In genomic region chr1:226634156-226634588, GRCh38 we compare ENCODE assay signal across 1 cellular context.
TF ChIP-seq lines count a peak whose summit lies in the region.

No MANE protein-coding gene starts in this region.

TF ChIP-seq in GM23338, 12 proteins besides CTCF, POLR2A, EP300 and RAD21 (continued from another document):
- TF ChIP-seq, protein P1, sequence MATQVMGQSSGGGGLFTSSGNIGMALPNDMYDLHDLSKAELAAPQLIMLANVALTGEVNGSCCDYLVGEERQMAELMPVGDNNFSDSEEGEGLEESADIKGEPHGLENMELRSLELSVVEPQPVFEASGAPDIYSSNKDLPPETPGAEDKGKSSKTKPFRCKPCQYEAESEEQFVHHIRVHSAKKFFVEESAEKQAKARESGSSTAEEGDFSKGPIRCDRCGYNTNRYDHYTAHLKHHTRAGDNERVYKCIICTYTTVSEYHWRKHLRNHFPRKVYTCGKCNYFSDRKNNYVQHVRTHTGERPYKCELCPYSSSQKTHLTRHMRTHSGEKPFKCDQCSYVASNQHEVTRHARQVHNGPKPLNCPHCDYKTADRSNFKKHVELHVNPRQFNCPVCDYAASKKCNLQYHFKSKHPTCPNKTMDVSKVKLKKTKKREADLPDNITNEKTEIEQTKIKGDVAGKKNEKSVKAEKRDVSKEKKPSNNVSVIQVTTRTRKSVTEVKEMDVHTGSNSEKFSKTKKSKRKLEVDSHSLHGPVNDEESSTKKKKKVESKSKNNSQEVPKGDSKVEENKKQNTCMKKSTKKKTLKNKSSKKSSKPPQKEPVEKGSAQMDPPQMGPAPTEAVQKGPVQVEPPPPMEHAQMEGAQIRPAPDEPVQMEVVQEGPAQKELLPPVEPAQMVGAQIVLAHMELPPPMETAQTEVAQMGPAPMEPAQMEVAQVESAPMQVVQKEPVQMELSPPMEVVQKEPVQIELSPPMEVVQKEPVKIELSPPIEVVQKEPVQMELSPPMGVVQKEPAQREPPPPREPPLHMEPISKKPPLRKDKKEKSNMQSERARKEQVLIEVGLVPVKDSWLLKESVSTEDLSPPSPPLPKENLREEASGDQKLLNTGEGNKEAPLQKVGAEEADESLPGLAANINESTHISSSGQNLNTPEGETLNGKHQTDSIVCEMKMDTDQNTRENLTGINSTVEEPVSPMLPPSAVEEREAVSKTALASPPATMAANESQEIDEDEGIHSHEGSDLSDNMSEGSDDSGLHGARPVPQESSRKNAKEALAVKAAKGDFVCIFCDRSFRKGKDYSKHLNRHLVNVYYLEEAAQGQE (IDR thresholded peaks at IDR 0.05; ENCODE audit: unreplicated experiment): no peak
- TF ChIP-seq ZNF114 (CRISPR knock-in tag; IDR thresholded peaks at IDR 0.05): no peak
- TF ChIP-seq POLR2AphosphoS5 (IDR thresholded peaks at IDR 0.05; ENCODE audit: low read depth): no peak
- no peak for TF ChIP-seq EZH2phosphoT487 (IDR thresholded peaks at IDR 0.05; ENCODE audit: unreplicated experiment)
- no peak for TF ChIP-seq EZH2 (IDR thresholded peaks at IDR 0.05; ENCODE audit: low read depth, unreplicated experiment)
- TF ChIP-seq, protein P2, sequence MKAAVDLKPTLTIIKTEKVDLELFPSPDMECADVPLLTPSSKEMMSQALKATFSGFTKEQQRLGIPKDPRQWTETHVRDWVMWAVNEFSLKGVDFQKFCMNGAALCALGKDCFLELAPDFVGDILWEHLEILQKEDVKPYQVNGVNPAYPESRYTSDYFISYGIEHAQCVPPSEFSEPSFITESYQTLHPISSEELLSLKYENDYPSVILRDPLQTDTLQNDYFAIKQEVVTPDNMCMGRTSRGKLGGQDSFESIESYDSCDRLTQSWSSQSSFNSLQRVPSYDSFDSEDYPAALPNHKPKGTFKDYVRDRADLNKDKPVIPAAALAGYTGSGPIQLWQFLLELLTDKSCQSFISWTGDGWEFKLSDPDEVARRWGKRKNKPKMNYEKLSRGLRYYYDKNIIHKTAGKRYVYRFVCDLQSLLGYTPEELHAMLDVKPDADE (IDR thresholded peaks at IDR 0.05): no peak
- TF ChIP-seq CREB1 (CRISPR knock-in tag; IDR thresholded peaks at IDR 0.05; ENCODE audit: low read depth): no peak
- TF ChIP-seq STAT1 (IDR thresholded peaks at IDR 0.05; ENCODE audit: unreplicated experiment): no peak
- no peak for TF ChIP-seq NANOG (IDR thresholded peaks at IDR 0.05; ENCODE audit: borderline replicate concordance)
TF ChIP-seq in GM23338: peak in this region for 0.
